In genomic region chr11:118484405-118484804, GRCh38 we compare ENCODE assay signal across 19 cellular contexts.
"Had no signal": no experiment of that assay in that cellular context is flagged by ENCODE, and none has a peak within 500 bp of the region (broad histone marks: within the 10 kb centered on the region; RNA-seq: fewer than 3 reads in every experiment).

No MANE protein-coding gene starts in this region.

- H3K4me1 Mint-ChIP-seq: mesothelial cell of epicardium had no signal

- H3K27me3 ChIP-seq: tibial nerve had no signal

- H3K9me3 Mint-ChIP-seq: stimulated activated naive CD8-positive, alpha-beta T cell treated with anti-CD3 and anti-CD28 coated beads, Interleukin-15, Interleukin-2, amounts not matched to agents 100 ng/mL and 50 ng/mL, for 24 hours had no signal

- H3K27ac Mint-ChIP-seq: stimulated activated naive CD8-positive, alpha-beta T cell treated with anti-CD3 and anti-CD28 coated beads, Interleukin-15, Interleukin-2, amounts not matched to agents 100 ng/mL and 50 ng/mL, for 24 hours had no signal

- ATAC-seq: activated CD4-positive, CD25-positive, alpha-beta regulatory T cell treated with anti-CD3 and anti-CD28 coated beads, Interleukin-2, amount 50 U/mL, for 24 hours; left colon; SK-N-SH treated with all-trans-retinoic acid at 6 μM for 48 hours had no signal

- H3K4me1 ChIP-seq: tibial nerve had no signal

- H3K4me3 Mint-ChIP-seq: mesothelial cell of epicardium; stimulated activated naive CD8-positive, alpha-beta T cell treated with anti-CD3 and anti-CD28 coated beads, Interleukin-15, Interleukin-2, amounts not matched to agents 100 ng/mL and 50 ng/mL, for 24 hours had no signal

- H3K4me3 ChIP-seq: lung, tibial nerve had no signal

- H3K9me3 ChIP-seq: tibial nerve had no signal

- H3K27ac ChIP-seq: tibial nerve had no signal

- DNase-seq: activated CD4-positive, alpha-beta T cell treated with anti-CD3 and anti-CD28 coated beads, Interleukin-2, amount 50 U/mL, for 4 hours; activated gamma-delta T cell treated with Interleukin-2 at 50 U/mL for 16 hours; amniotic stem cell; effector CD4-positive, alpha-beta T cell; hypothalamus; islet precursor cell; left colon; occipital lobe; retina; stimulated activated CD4-positive, alpha-beta T cell treated with anti-CD3 and anti-CD28 coated beads, Interleukin-12 subunit alpha, Interleukin-12 subunit beta, amount 100 ng/mL, for 4 hours; stimulated activated CD4-positive, alpha-beta T cell treated with anti-CD3 and anti-CD28 coated beads, Interleukin-1b, Interleukin-23, amount 100 ng/mL, for 48 hours; stimulated activated CD8-positive, alpha-beta memory T cell treated with anti-CD3 and anti-CD28 coated beads, Interleukin-4, amount 100 ng/mL, for 48 hours; T-helper 1 cell had no signal

- H3K27me3 Mint-ChIP-seq: stimulated activated naive CD8-positive, alpha-beta T cell treated with anti-CD3 and anti-CD28 coated beads, Interleukin-15, Interleukin-2, amounts not matched to agents 100 ng/mL and 50 ng/mL, for 24 hours had no signal
